In genomic region chr6:108563292-108563691, GRCh38 we compare ENCODE assay signal across 8 cellular contexts. TPM values are rescaled to one million over a fixed set of nuclear protein-coding genes. Genes with fewer than 3 reads are reported as not detected.
DNase-seq lines count a peak whose midpoint lies in the region; ATAC-seq and TF ChIP-seq lines count a peak whose summit lies in the region.

No MANE protein-coding gene starts in this region.

- H3K4me1 Mint-ChIP-seq in CD8-positive, alpha-beta memory T cell: peaks cover 55 to 63% (median 61%) of the 10 kb centered on the region in 3 donors
- H3K4me1 Mint-ChIP-seq in T-cell: peaks cover 58 to 62% (median 59%) of the 10 kb centered on the region in 3 donors
- H3K4me1 Mint-ChIP-seq in activated CD4-positive, alpha-beta T cell treated with anti-CD3 and anti-CD28 coated beads, Interleukin-2, amount 10 ng/mL, durations not matched to agents 24 days and 14 days: peaks cover 36% of the 10 kb centered on the region

- ATAC-seq in T-cell (replicated peaks in 1 of 4) (no peak), foreskin keratinocyte (no peak), GM18867 (IDR thresholded peaks at IDR 0.05; ENCODE audit: unreplicated experiment) (no peak), GM21423 (IDR thresholded peaks at IDR 0.05; ENCODE audit: unreplicated experiment) (no peak)

- H3K4me1 ChIP-seq in CD8-positive, alpha-beta memory T cell (ENCODE audit: insufficient read depth, low read length): peaks cover 57% of the 10 kb centered on the region
- peaks cover 35% of the 10 kb centered on the region for H3K4me1 ChIP-seq in foreskin keratinocyte

- no peak overlapping the region for H3K4me3 ChIP-seq in CD8-positive, alpha-beta memory T cell (ENCODE audit: low read length)
- H3K4me3 ChIP-seq in retinal pigment epithelial cell (ENCODE audit: low read length): peak overlapping the region; percentile 89

- H3K36me3 ChIP-seq in CD8-positive, alpha-beta memory T cell (ENCODE audit: insufficient read depth, low read length): no peaks in the 10 kb centered on the region

- intact Hi-C loops in activated CD4-positive, alpha-beta T cell treated with anti-CD3 and anti-CD28 coated beads, Interleukin-2, amount 10 ng/mL, durations not matched to agents 24 days and 14 days (cut with micrococcal nuclease): no loop called here

- CTCF ChIA-PET in CD8-positive, alpha-beta memory T cell (lab: Charles Lee): no interaction called here
- CTCF ChIA-PET in T-cell (lab: Charles Lee): no interaction called here

- no peak overlapping the region for H3K27ac ChIP-seq in CD8-positive, alpha-beta memory T cell (ENCODE audit: low read depth, low read length)
- H3K27ac ChIP-seq in foreskin keratinocyte: peak overlapping the region; percentile 60

- H3K36me3 Mint-ChIP-seq in CD8-positive, alpha-beta memory T cell: peaks cover 0 to 40% (median 6%) of the 10 kb centered on the region in 3 donors
- peaks cover 19% of the 10 kb centered on the region for H3K36me3 Mint-ChIP-seq in T-cell
- peaks cover 22% of the 10 kb centered on the region for H3K36me3 Mint-ChIP-seq in activated CD4-positive, alpha-beta T cell treated with anti-CD3 and anti-CD28 coated beads, Interleukin-2, amount 10 ng/mL, durations not matched to agents 24 days and 14 days (ENCODE audit: low read depth)

- DNase-seq in CD8-positive, alpha-beta memory T cell: no peak
- DNase-seq in T-cell (no peak), foreskin keratinocyte (no peak), retinal pigment epithelial cell (ENCODE audit: low read depth) (no peak), SIG-M5 treated with dmso at 0.1 percent for 504 hours (lab: John Stamatoyannopoulos, UW; ENCODE audit: unreplicated experiment) (no peak)
- no peak for DNase-seq in activated CD4-positive, alpha-beta T cell treated with anti-CD3 and anti-CD28 coated beads, Interleukin-2, amount 10 ng/mL, durations not matched to agents 24 days and 14 days

- H3K27ac Mint-ChIP-seq in CD8-positive, alpha-beta memory T cell: peak overlapping the region in 3 of 8 donors; percentile 43 to 79 (median 72)
- H3K27ac Mint-ChIP-seq in T-cell: peak overlapping the region; percentile 40 to 42
- no peak overlapping the region for H3K27ac Mint-ChIP-seq in activated CD4-positive, alpha-beta T cell treated with anti-CD3 and anti-CD28 coated beads, Interleukin-2, amount 10 ng/mL, durations not matched to agents 24 days and 14 days

- POLR2A ChIA-PET in CD8-positive, alpha-beta memory T cell (lab: Charles Lee): no interaction called here
- POLR2A ChIA-PET in T-cell (lab: Charles Lee): no interaction called here

- no peak for TF ChIP-seq CTCF in foreskin keratinocyte (conservative IDR thresholded peaks at IDR 0.05)
- TF ChIP-seq CTCF in retinal pigment epithelial cell (conservative IDR thresholded peaks at IDR 0.05; ENCODE audit: low read depth, low read length): no peak

- no peaks in the 10 kb centered on the region for H3K9me3 Mint-ChIP-seq in CD8-positive, alpha-beta memory T cell
- H3K9me3 Mint-ChIP-seq in T-cell: no peaks in the 10 kb centered on the region
- H3K9me3 Mint-ChIP-seq in activated CD4-positive, alpha-beta T cell treated with anti-CD3 and anti-CD28 coated beads, Interleukin-2, amount 10 ng/mL, durations not matched to agents 24 days and 14 days: no peaks in the 10 kb centered on the region

- no peaks in the 10 kb centered on the region for H3K9me3 ChIP-seq in CD8-positive, alpha-beta memory T cell (ENCODE audit: low read length)

- H3K4me3 Mint-ChIP-seq in CD8-positive, alpha-beta memory T cell: peak overlapping the region in 6 of 7 donors; percentile 4 to 90 (median 86)
- H3K4me3 Mint-ChIP-seq in T-cell: peak overlapping the region in 2 of 3 donors; percentile 77 to 79
- H3K4me3 Mint-ChIP-seq in activated CD4-positive, alpha-beta T cell treated with anti-CD3 and anti-CD28 coated beads, Interleukin-2, amount 10 ng/mL, durations not matched to agents 24 days and 14 days: no peak overlapping the region

- H3K27me3 ChIP-seq in CD8-positive, alpha-beta memory T cell (ENCODE audit: insufficient read depth, low read length, poor library complexity, severe bottlenecking): no peaks in the 10 kb centered on the region
- no peaks in the 10 kb centered on the region for H3K27me3 ChIP-seq in foreskin keratinocyte

- peaks cover 0 to 8% of the 10 kb centered on the region in 2 donors for H3K27me3 Mint-ChIP-seq in CD8-positive, alpha-beta memory T cell
- H3K27me3 Mint-ChIP-seq in T-cell: no peaks in the 10 kb centered on the region
- peaks cover 25% of the 10 kb centered on the region for H3K27me3 Mint-ChIP-seq in activated CD4-positive, alpha-beta T cell treated with anti-CD3 and anti-CD28 coated beads, Interleukin-2, amount 10 ng/mL, durations not matched to agents 24 days and 14 days

RNA-seq across cellular contexts. Expression of gene FOXO3, which starts 2.6 kb away (rescaled TPM):
- 10 to 100 TPM; 14.1 to 15.0 TPM for total RNA-seq in CD8-positive, alpha-beta memory T cell
- 31.1 TPM for polyA plus RNA-seq in CD8-positive, alpha-beta memory T cell
- total RNA-seq in T-cell (10 to 100 TPM; 21.5 to 26.2 (median 22.2) TPM), foreskin keratinocyte (23.3 and 24.0 TPM in 2 replicates)
- 4.2 and 5.4 TPM in 2 replicates for polyA plus RNA-seq in foreskin keratinocyte
- 5.9 TPM in 2 replicates for total RNA-seq in activated CD4-positive, alpha-beta T cell treated with anti-CD3 and anti-CD28 coated beads, Interleukin-2, amount 10 ng/mL, durations not matched to agents 24 days and 14 days
